27 cellular contexts compared by ENCODE assay signal in genomic region chr12:32265461-32265860, GRCh38.
DNase-seq lines count a peak whose midpoint lies in the region; ATAC-seq and TF ChIP-seq lines count a peak whose summit lies in the region.
"Had no signal": no experiment of that assay in that cellular context is flagged by ENCODE, and none has a peak within 500 bp of the region (broad histone marks: within the 10 kb centered on the region; RNA-seq: fewer than 3 reads in every experiment).

No MANE protein-coding gene starts in this region.

- no TSS peak for BruUV-seq in A673 (replicated peaks; lab: Mats Ljungman, UMichigan)

- H3K27ac ChIP-seq in A673 (ENCODE audit: low read depth, low read length, poor library complexity, severe bottlenecking): peak overlapping the region; percentile 88
- H3K27ac ChIP-seq in SU-DHL-6 (ENCODE audit: low read depth, low read length): peak overlapping the region; percentile 100
- no peak overlapping the region for H3K27ac ChIP-seq in left lung
- H3K27ac ChIP-seq: adrenal gland, right lobe of liver, SJCRH30, upper lobe of left lung had no signal

- TF ChIP-seq CTCF in A673 (conservative IDR thresholded peaks at IDR 0.05; ENCODE audit: low read depth, low read length) (no peak), SU-DHL-6 (IDR thresholded peaks at IDR 0.05; ENCODE audit: insufficient read depth, low read length, poor library complexity, severe bottlenecking) (no peak), left lung (IDR thresholded peaks at IDR 0.05) (no peak)

- H3K36me3 Mint-ChIP-seq in memory B cell: no peaks in the 10 kb centered on the region

- ATAC-seq in GM19395 (IDR thresholded peaks at IDR 0.05; ENCODE audit: unreplicated experiment): peak; percentile 5
- ATAC-seq in memory B cell (ENCODE audit: low read depth): no peak
- ATAC-seq in left lung: no peak
- ATAC-seq in GM18867 (IDR thresholded peaks at IDR 0.05; ENCODE audit: unreplicated experiment): no peak
- ATAC-seq in GM18498 (IDR thresholded peaks at IDR 0.05; ENCODE audit: unreplicated experiment): no peak
- ATAC-seq: GM23338, K562, Panc1 had no signal

- H3F3A ChIP-seq in SU-DHL-6 (ENCODE audit: insufficient read depth): peaks cover 85% of the 10 kb centered on the region

- POLR2A ChIA-PET in A673 (lab: Charles Lee; ENCODE audit: low non-redundant PET): interaction anchor here (0.7 kb wide), 1 partner anchor 33 kb away, joined by 7 read pairs; no protein-coding TSS in a partner anchor

- H3K79me2 ChIP-seq in SU-DHL-6 (ENCODE audit: insufficient read depth, low read length): peaks cover 22% of the 10 kb centered on the region

- H2AFZ ChIP-seq in SU-DHL-6 (ENCODE audit: low read depth, low read length, severe bottlenecking): no peak overlapping the region
- H2AFZ ChIP-seq: GM23338, neural progenitor cell had no signal

- H3K9me3 ChIP-seq in A673 (ENCODE audit: low read depth, low read length, poor library complexity, severe bottlenecking) (no peaks in the 10 kb centered on the region), SU-DHL-6 (ENCODE audit: insufficient read depth, low read length) (no peaks in the 10 kb centered on the region), left lung (no peaks in the 10 kb centered on the region)
- H3K9me3 ChIP-seq: adrenal gland, right lobe of liver, stomach, upper lobe of left lung had no signal

- no peaks in the 10 kb centered on the region for H3K9me2 ChIP-seq in SU-DHL-6 (replicated peaks; ENCODE audit: insufficient read depth, low read length)

- H3K27me3 Mint-ChIP-seq in memory B cell: no peaks in the 10 kb centered on the region
- H3K27me3 Mint-ChIP-seq: CD8-positive, alpha-beta memory T cell; effector memory CD8-positive, alpha-beta T cell had no signal

- H3K36me3 ChIP-seq in A673 (ENCODE audit: insufficient read depth, low read length, poor library complexity, severe bottlenecking) (no peaks in the 10 kb centered on the region), SU-DHL-6 (ENCODE audit: low read length) (0 out of 2 replicates have a peak, but pooled peaks cover 8% of the 10 kb centered on the region), left lung (no peaks in the 10 kb centered on the region)
- H3K36me3 ChIP-seq: adrenal gland, neural progenitor cell, right lobe of liver, SJCRH30, stomach, upper lobe of left lung had no signal

- H3K27ac Mint-ChIP-seq in memory B cell: peak overlapping the region; percentile 96
- H3K27ac Mint-ChIP-seq: effector memory CD8-positive, alpha-beta T cell; GM23338; neural progenitor cell had no signal

- no peak overlapping the region for H3K4me3 ChIP-seq in A673 (ENCODE audit: low read depth, low read length, poor library complexity, severe bottlenecking)
- peak overlapping the region; percentile 45 for H3K4me3 ChIP-seq in SU-DHL-6 (ENCODE audit: insufficient read depth, low read length, poor library complexity, severe bottlenecking)
- H3K4me3 ChIP-seq in left lung: no peak overlapping the region
- H3K4me3 ChIP-seq: adrenal gland, GM23338, K562, neural progenitor cell, right lobe of liver, SJCRH30, stomach, upper lobe of left lung had no signal

- CTCF ChIA-PET in A673 (lab: Charles Lee): no interaction called here

- peak overlapping the region; percentile 72 for H3K9ac ChIP-seq in SU-DHL-6 (ENCODE audit: low read length)
- H3K9ac ChIP-seq: neural progenitor cell had no signal

- H3K4me2 ChIP-seq in SU-DHL-6 (ENCODE audit: low read depth, low read length, poor library complexity, severe bottlenecking): peak overlapping the region; percentile 97
- H3K4me2 ChIP-seq: GM23338, neural progenitor cell had no signal

- H3K27me3 ChIP-seq in A673 (replicated peaks; ENCODE audit: insufficient read depth, low read depth, low read length, poor library complexity) (no peaks in the 10 kb centered on the region), SU-DHL-6 (ENCODE audit: low read length) (no peaks in the 10 kb centered on the region), left lung (no peaks in the 10 kb centered on the region)
- H3K27me3 ChIP-seq: adrenal gland, neural progenitor cell, right lobe of liver, SJCRH30, stomach, upper lobe of left lung had no signal

- H3K4me1 ChIP-seq in A673 (ENCODE audit: insufficient read depth, low read length, poor library complexity, severe bottlenecking) (peaks cover 28% of the 10 kb centered on the region), left lung (no peaks in the 10 kb centered on the region)
- H3K4me1 ChIP-seq: right lobe of liver, upper lobe of left lung had no signal

- peaks cover 1% of the 10 kb centered on the region for H3K9me3 Mint-ChIP-seq in memory B cell
- H3K9me3 Mint-ChIP-seq: CD8-positive, alpha-beta memory T cell; effector memory CD8-positive, alpha-beta T cell; GM23338 had no signal

- intact Hi-C loops in A673 (cut with micrococcal nuclease; ENCODE audit: unreplicated experiment) (no loop called here), left lung (cut with DNase I) (no loop called here)

- peaks cover 22% of the 10 kb centered on the region for H3K4me1 Mint-ChIP-seq in memory B cell

- peak overlapping the region; percentile 70 for H3K4me3 Mint-ChIP-seq in memory B cell
- H3K4me3 Mint-ChIP-seq: CD8-positive, alpha-beta memory T cell; effector memory CD8-positive, alpha-beta T cell; GM23338; neural progenitor cell had no signal

- H4K20me1 ChIP-seq in SU-DHL-6 (ENCODE audit: low read depth, low read length): no peaks in the 10 kb centered on the region

- DNase-seq in A673 (ENCODE audit: low spot score): no peak
- DNase-seq in memory B cell (ENCODE audit: low spot score in 2 of 2): no peak
- DNase-seq in left lung: no peak
- DNase-seq in stimulated activated CD4-positive, alpha-beta T cell treated with anti-CD3 and anti-CD28 coated beads, Interleukin-15, amount 100 ng/mL, for 24 hours: no peak
- DNase-seq: 8988T; activated CD4-positive, alpha-beta T cell treated with anti-CD3 and anti-CD28 coated beads for 4 hours; activated naive CD4-positive, alpha-beta T cell treated with Interleukin-2 at 50 U/mL for 16 hours; activated T-cell treated with anti-CD3 and anti-CD28 coated beads, Interleukin-2, amount 50 U/mL, for 48 hours; adrenal gland; CD8-positive, alpha-beta memory T cell; DMS53; effector memory CD8-positive, alpha-beta T cell; NCI-H1436 treated with DMSO at 0.1 percent for 48 hours; posterior cingulate gyrus; right lobe of liver; stomach; T-helper 1 cell; upper lobe of left lung had no signal

Comparison
In these comparisons a context has a peak if more than half of its experiments do, and no peak if none do; other contexts are left out.
1. H3K27ac ChIP-seq: peak in A673 (single experiment) and SU-DHL-6 (single experiment); none in left lung (0 of 2).